Comparison of ENCODE assay signal across 12 cellular contexts in genomic region chr1:112677501-112677900, GRCh38. TPM values are rescaled to one million over a fixed set of nuclear protein-coding genes. Genes with fewer than 3 reads are reported as not detected.
DNase-seq lines count a peak whose midpoint lies in the region; ATAC-seq and TF ChIP-seq lines count a peak whose summit lies in the region.
"Had no signal": no experiment of that assay in that cellular context is flagged by ENCODE, and none has a peak within 500 bp of the region (broad histone marks: within the 10 kb centered on the region; RNA-seq: fewer than 3 reads in every experiment).

No MANE protein-coding gene starts in this region.

- H4K91ac ChIP-seq in mesenchymal stem cell (ENCODE audit: low read length) = no peak overlapping the region

- no peak overlapping the region for H2BK120ac ChIP-seq in mesenchymal stem cell (ENCODE audit: low read depth, low read length)

- CTCF ChIA-PET in CD8-positive, alpha-beta T cell (lab: Charles Lee) = no interaction called here

- peaks cover 43% of the 10 kb centered on the region for H3K79me2 ChIP-seq in Loucy (ENCODE audit: insufficient read depth, low read length)

- H3K36me3 ChIP-seq in CD8-positive, alpha-beta T cell (ENCODE audit: insufficient read depth, low read length) = no peaks in the 10 kb centered on the region
- peaks cover under 1% of the 10 kb centered on the region; the same call in 1 of the 2 replicates for H3K36me3 ChIP-seq in Loucy (ENCODE audit: insufficient read depth, low read length)
- peaks cover 2 to 12% of the 10 kb centered on the region in 2 experiments for H3K36me3 ChIP-seq in mesenchymal stem cell (ENCODE audit: control insufficient read depth in 1 of 2, insufficient read depth in 2 of 2, low read depth in 1 of 2, low read length in 2 of 2)
- H3K36me3 ChIP-seq: BE2C had no signal

- no peak overlapping the region for H2AFZ ChIP-seq in Loucy (ENCODE audit: low read length)
- no peak overlapping the region for H2AFZ ChIP-seq in mesenchymal stem cell (ENCODE audit: low read depth, low read length)
- H2AFZ ChIP-seq: GM23338 had no signal

- no peak overlapping the region for H2BK12ac ChIP-seq in mesenchymal stem cell (ENCODE audit: low read length in 2 of 2)

- H3K27ac Mint-ChIP-seq in CD8-positive, alpha-beta T cell = peak overlapping the region; percentile 8
- H3K27ac Mint-ChIP-seq: CD14-positive monocyte, GM23338 had no signal

- no peaks in the 10 kb centered on the region for H3K9me3 ChIP-seq in CD8-positive, alpha-beta T cell (ENCODE audit: low read length)
- H3K9me3 ChIP-seq in Loucy (ENCODE audit: insufficient read depth, low read depth, low read length) (no peaks in the 10 kb centered on the region), mesenchymal stem cell (ENCODE audit: control insufficient read depth, low read length) (no peaks in the 10 kb centered on the region)
- H3K9me3 ChIP-seq: A549, BE2C had no signal

- H3K27me3 ChIP-seq in CD8-positive, alpha-beta T cell (ENCODE audit: insufficient read depth, low read length) = no peaks in the 10 kb centered on the region
- no peaks in the 10 kb centered on the region for H3K27me3 ChIP-seq in Loucy (ENCODE audit: insufficient read depth, low read length, poor library complexity, severe bottlenecking)
- H3K27me3 ChIP-seq in mesenchymal stem cell (ENCODE audit: control insufficient read depth in 1 of 2, insufficient read depth in 1 of 2, low read length in 2 of 2) = no peaks in the 10 kb centered on the region
- H3K27me3 ChIP-seq: BE2C had no signal

- no peak for TF ChIP-seq CTCF in CD8-positive, alpha-beta T cell (IDR thresholded peaks at IDR 0.05)
- TF ChIP-seq CTCF in Loucy (conservative IDR thresholded peaks at IDR 0.05; ENCODE audit: low read length) = no peak

- H2AK5ac ChIP-seq in mesenchymal stem cell (ENCODE audit: low read length, severe bottlenecking) = peak overlapping the region; percentile 26

- POLR2A ChIA-PET in CD8-positive, alpha-beta T cell (lab: Charles Lee) = interaction anchor here (0.6 kb wide), 1 partner anchor 17 kb away, joined by 3 read pairs; no protein-coding TSS in a partner anchor

- intact Hi-C loops in CD8-positive, alpha-beta T cell (cut with DNase I, micrococcal nuclease) = no loop called here

- peaks cover 24% of the 10 kb centered on the region for H3K4me1 ChIP-seq in CD8-positive, alpha-beta T cell (ENCODE audit: insufficient read depth, low read length)
- H3K4me1 ChIP-seq in Loucy (ENCODE audit: insufficient read depth, low read length, poor library complexity, severe bottlenecking) (peaks cover 43% of the 10 kb centered on the region), mesenchymal stem cell (ENCODE audit: control insufficient read depth, insufficient read depth, low read depth, low read length) (no peaks in the 10 kb centered on the region)
- H3K4me1 ChIP-seq: BE2C had no signal

- no peak overlapping the region for H3K14ac ChIP-seq in mesenchymal stem cell (ENCODE audit: low read length in 2 of 2)

- no peak for ATAC-seq in CD8-positive, alpha-beta T cell
- ATAC-seq in GM19452 (IDR thresholded peaks at IDR 0.05; ENCODE audit: unreplicated experiment) (no peak), GM18909 (IDR thresholded peaks at IDR 0.05; ENCODE audit: poor library complexity, unreplicated experiment) (no peak)
- ATAC-seq: A549, GM23338 had no signal

- 96% methylated on average over 3 of the region's 4 CpGs for WGBS in mesenchymal stem cell

- no peaks in the 10 kb centered on the region for H3K9me3 Mint-ChIP-seq in CD8-positive, alpha-beta T cell
- H3K9me3 Mint-ChIP-seq: CD14-positive monocyte had no signal

- H4K8ac ChIP-seq in mesenchymal stem cell (ENCODE audit: low read length) = no peak overlapping the region

- H3K4me3 Mint-ChIP-seq in CD8-positive, alpha-beta T cell = no peak overlapping the region
- H3K4me3 Mint-ChIP-seq: CD14-positive monocyte, GM23338 had no signal

- peaks cover 50% of the 10 kb centered on the region for H3K4me1 Mint-ChIP-seq in CD8-positive, alpha-beta T cell (ENCODE audit: low read depth)

- H3F3A ChIP-seq in Loucy (ENCODE audit: low read depth) = 0 out of 2 replicates have a peak, but pooled peaks cover 6% of the 10 kb centered on the region

- H3K18ac ChIP-seq in mesenchymal stem cell (ENCODE audit: low read depth in 1 of 2, low read length in 2 of 2) = no peak overlapping the region

- H3K4me3 ChIP-seq in CD8-positive, alpha-beta T cell (ENCODE audit: low read depth, low read length) = no peak overlapping the region
- H3K4me3 ChIP-seq in Loucy (ENCODE audit: low read length, poor library complexity, severe bottlenecking) (peak overlapping the region; percentile 15), mesenchymal stem cell (ENCODE audit: insufficient read depth in 1 of 2, low read depth in 1 of 2, low read length in 2 of 2) (no peak overlapping the region)
- H3K4me3 ChIP-seq: A549, GM23338 had no signal

- peaks cover 14% of the 10 kb centered on the region for H3K36me3 Mint-ChIP-seq in CD8-positive, alpha-beta T cell

- peak overlapping the region; percentile 94 for H3K4me2 ChIP-seq in Loucy (ENCODE audit: low read depth, low read length, poor library complexity, severe bottlenecking)
- H3K4me2 ChIP-seq in mesenchymal stem cell (ENCODE audit: low read length, poor library complexity, severe bottlenecking) = no peak overlapping the region
- H3K4me2 ChIP-seq: A549, GM23338 had no signal

- no peak overlapping the region for H3K23ac ChIP-seq in mesenchymal stem cell (ENCODE audit: low read length in 2 of 2)

- no peak overlapping the region for H3K27ac ChIP-seq in CD8-positive, alpha-beta T cell (ENCODE audit: low read depth, low read length)
- H3K27ac ChIP-seq in mesenchymal stem cell (ENCODE audit: low read length, poor library complexity, severe bottlenecking) = no peak overlapping the region
- H3K27ac ChIP-seq: A549 had no signal

- DNase-seq in CD8-positive, alpha-beta T cell = no peak
- DNase-seq in mesenchymal stem cell = no peak
- no peak for DNase-seq in activated CD4-positive, alpha-beta T cell treated with anti-CD3 and anti-CD28 coated beads for 48 hours
- DNase-seq: BE2C, DMS53, H7 had no signal

- H3K4ac ChIP-seq in mesenchymal stem cell (ENCODE audit: low read depth in 1 of 2, low read length in 2 of 2) = no peak overlapping the region

- H2BK5ac ChIP-seq in mesenchymal stem cell (ENCODE audit: low read depth, low read length, poor library complexity, severe bottlenecking) = no peak overlapping the region

- no peaks in the 10 kb centered on the region for H3K27me3 Mint-ChIP-seq in CD8-positive, alpha-beta T cell (ENCODE audit: low read depth)

- H3K9ac ChIP-seq in Loucy (ENCODE audit: low read depth, low read length, poor library complexity, severe bottlenecking) (peak overlapping the region; percentile 87), mesenchymal stem cell (ENCODE audit: low read length) (no peak overlapping the region)

- H2BK15ac ChIP-seq in mesenchymal stem cell (ENCODE audit: low read depth, poor library complexity, severe bottlenecking) = no peak overlapping the region

- peaks cover 20% of the 10 kb centered on the region for H4K20me1 ChIP-seq in Loucy (ENCODE audit: insufficient read depth, low read length, poor library complexity, severe bottlenecking)

- no peaks in the 10 kb centered on the region for H3K9me2 ChIP-seq in Loucy (replicated peaks; ENCODE audit: low read depth, low read length)

- peaks cover 17% of the 10 kb centered on the region for H3K79me1 ChIP-seq in mesenchymal stem cell (replicated peaks; ENCODE audit: low read length, poor library complexity, severe bottlenecking)

RNA-seq across cellular contexts. Expression of gene MOV10, which starts 3.0 kb away (rescaled TPM):
- total RNA-seq in CD8-positive, alpha-beta T cell = 10 to 100 TPM; 92.4 to 94.7 TPM
- polyA plus RNA-seq in mesenchymal stem cell (2013, experiment 1 of 2) = 62.1 TPM
- 60.3 TPM for polyA plus RNA-seq in mesenchymal stem cell (2013, experiment 2 of 2)

RNA-seq across cellular contexts. Expression of gene RHOC, which starts 29.4 kb away (rescaled TPM):
- 1 to 10 TPM; 7.9 TPM for total RNA-seq in CD8-positive, alpha-beta T cell
- 509 TPM for polyA plus RNA-seq in mesenchymal stem cell (2013, experiment 1 of 2)
- 495 TPM for polyA plus RNA-seq in mesenchymal stem cell (2013, experiment 2 of 2)

RNA-seq across cellular contexts. Expression of gene PPM1J, which starts 37.6 kb away (rescaled TPM):
- under 1 TPM; 0.57 to 0.69 TPM for total RNA-seq in CD8-positive, alpha-beta T cell
- 0.90 TPM for polyA plus RNA-seq in mesenchymal stem cell (2013, experiment 1 of 2)
- polyA plus RNA-seq in mesenchymal stem cell (2013, experiment 2 of 2) = 0.93 TPM

RNA-seq across cellular contexts. Expression of gene CAPZA1, which starts 57.9 kb away (rescaled TPM):
- total RNA-seq in CD8-positive, alpha-beta T cell = 100 to 1,000 TPM; 185 to 196 TPM
- polyA plus RNA-seq in mesenchymal stem cell (2013, experiment 1 of 2) = 133 TPM
- 140 TPM for polyA plus RNA-seq in mesenchymal stem cell (2013, experiment 2 of 2)

RNA-seq across cellular contexts. Expression of gene ST7L, which starts 58.6 kb away (rescaled TPM):
- 10 to 100 TPM; 23.0 to 25.7 TPM for total RNA-seq in CD8-positive, alpha-beta T cell
- 15.2 TPM for polyA plus RNA-seq in mesenchymal stem cell (2013, experiment 1 of 2)
- 14.9 TPM for polyA plus RNA-seq in mesenchymal stem cell (2013, experiment 2 of 2)
